ENCODE assay signal across 15 cellular contexts in the genomic region with DNA sequence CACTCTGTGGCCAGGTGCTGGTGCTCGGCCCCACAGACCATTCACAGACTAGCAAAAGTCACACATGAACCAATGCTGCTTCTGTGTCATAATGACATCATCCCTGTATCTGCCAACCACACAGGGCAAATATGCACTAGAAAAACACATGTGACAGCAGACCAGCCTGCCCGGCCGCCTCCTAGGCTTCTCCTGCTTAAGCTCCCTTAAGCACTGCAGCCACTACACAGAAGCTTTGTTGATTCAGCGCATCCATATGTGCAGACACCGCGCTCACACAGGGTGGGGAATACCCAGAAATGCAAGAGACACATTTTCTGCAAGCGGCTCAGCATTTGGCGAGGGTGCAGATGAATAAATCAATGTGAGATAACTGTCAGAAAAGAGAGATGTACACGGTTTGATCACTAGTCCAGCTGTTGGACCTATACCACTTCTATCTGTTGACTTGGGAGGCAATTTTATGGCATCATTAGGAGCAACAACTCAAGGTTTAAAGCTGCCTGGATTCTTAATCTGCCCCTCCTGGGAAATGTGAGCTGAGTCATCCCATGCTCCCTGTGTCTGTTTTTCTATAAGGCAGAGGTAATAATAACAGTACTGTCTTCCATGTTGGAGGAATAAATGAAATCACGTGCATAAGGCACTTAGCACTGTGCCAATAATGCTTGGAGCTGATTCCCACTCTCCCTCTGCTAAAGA. TPM values are rescaled to one million over a fixed set of nuclear protein-coding genes. Genes with fewer than 3 reads are reported as not detected.
A peak's percentile ranks its signal among the peaks of the same experiment; 100 is the strongest.
DNase-seq lines count a peak whose midpoint lies in the region; FAIRE-seq and TF ChIP-seq lines count a peak whose summit lies in the region.
"Had no signal": no experiment of that assay in that cellular context is flagged by ENCODE, and none has a peak within 500 bp of the region (broad histone marks: within the 10 kb centered on the region; RNA-seq: fewer than 3 reads in every experiment).

No MANE protein-coding gene starts in this region.

- no peaks in the 10 kb centered on the region for H3K27me3 Mint-ChIP-seq in activated CD4-positive, alpha-beta memory T cell treated with anti-CD3 and anti-CD28 coated beads for 36 hours

- H3K36me3 Mint-ChIP-seq in activated CD4-positive, alpha-beta memory T cell treated with anti-CD3 and anti-CD28 coated beads for 36 hours: no peaks in the 10 kb centered on the region
- H3K36me3 Mint-ChIP-seq: CD8-positive, alpha-beta T cell had no signal

- no peaks in the 10 kb centered on the region for H3K79me1 ChIP-seq in mesendoderm (ENCODE audit: low read length)

- H3K36me3 ChIP-seq in bronchial epithelial cell (ENCODE audit: control insufficient read depth, insufficient read depth, low read length) (no peaks in the 10 kb centered on the region), muscle layer of colon (ENCODE audit: insufficient read depth, low read length) (peaks cover 15% of the 10 kb centered on the region), mesendoderm (ENCODE audit: control insufficient read depth, insufficient read depth, low read length) (no peaks in the 10 kb centered on the region)
- H3K36me3 ChIP-seq: vagina had no signal

- TF ChIP-seq CTCF in bronchial epithelial cell (IDR thresholded peaks at IDR 0.05; ENCODE audit: insufficient read depth, low read length, severe bottlenecking): no peak

- H3K9ac ChIP-seq in muscle layer of colon (ENCODE audit: low read length) (no peak overlapping the region), mesendoderm (ENCODE audit: low read length) (no peak overlapping the region)

- H2AK5ac ChIP-seq in mesendoderm (ENCODE audit: low read length): no peak overlapping the region

- H3K9me3 Mint-ChIP-seq in activated CD4-positive, alpha-beta memory T cell treated with anti-CD3 and anti-CD28 coated beads for 36 hours: no peaks in the 10 kb centered on the region
- H3K9me3 Mint-ChIP-seq: CD8-positive, alpha-beta T cell had no signal

- no peak overlapping the region for H3K4me3 Mint-ChIP-seq in activated CD4-positive, alpha-beta memory T cell treated with anti-CD3 and anti-CD28 coated beads for 36 hours
- H3K4me3 Mint-ChIP-seq: CD8-positive, alpha-beta T cell had no signal

- no peak overlapping the region for H3K4ac ChIP-seq in mesendoderm (ENCODE audit: low read depth, low read length)

- no peak overlapping the region for H2BK120ac ChIP-seq in mesendoderm (ENCODE audit: low read depth, low read length)

- H3K79me2 ChIP-seq in mesendoderm (ENCODE audit: control insufficient read depth, insufficient read depth, low read length): no peaks in the 10 kb centered on the region

- H2BK15ac ChIP-seq in mesendoderm (replicated peaks; ENCODE audit: low read depth): no peak overlapping the region

- H3K4me3 ChIP-seq in bronchial epithelial cell (ENCODE audit: low read depth, low read length): no peak overlapping the region
- H3K4me3 ChIP-seq in muscle layer of colon (ENCODE audit: low read depth in 1 of 2, low read length in 2 of 2): no peak overlapping the region
- H3K4me3 ChIP-seq in mesendoderm (ENCODE audit: low read length): no peak overlapping the region
- H3K4me3 ChIP-seq: vagina had no signal

- no peak overlapping the region for H3K18ac ChIP-seq in mesendoderm (ENCODE audit: low read length)

- H3K27ac ChIP-seq in muscle layer of colon (ENCODE audit: low read depth, low read length): peak overlapping the region; percentile 62
- H3K27ac ChIP-seq in substantia nigra (ENCODE audit: low read depth, low read length, poor library complexity, severe bottlenecking): no peak overlapping the region
- H3K27ac ChIP-seq in mesendoderm (ENCODE audit: low read depth, low read length): no peak overlapping the region
- H3K27ac ChIP-seq: vagina had no signal

- CTCF ChIA-PET in activated CD4-positive, alpha-beta memory T cell treated with anti-CD3 and anti-CD28 coated beads for 36 hours (lab: Charles Lee): no interaction called here

- H3K4me1 Mint-ChIP-seq in activated CD4-positive, alpha-beta memory T cell treated with anti-CD3 and anti-CD28 coated beads for 36 hours (ENCODE audit: low read depth): no peaks in the 10 kb centered on the region

- no peak overlapping the region for H3K27ac Mint-ChIP-seq in activated CD4-positive, alpha-beta memory T cell treated with anti-CD3 and anti-CD28 coated beads for 36 hours
- H3K27ac Mint-ChIP-seq: CD8-positive, alpha-beta T cell had no signal

- H3K4me2 ChIP-seq in mesendoderm (ENCODE audit: low read length): no peak overlapping the region

- WGBS in mesendoderm (ENCODE audit: extremely low coverage, insufficient coverage, low lambda C conversion rate): no CpG with 5 or more reads among the region's 10 CpGs

- DNase-seq in AG20443 (ENCODE audit: low spot score) (peak; percentile 80), HS-5 (ENCODE audit: low read depth) (peak; percentile 64), bronchial epithelial cell (ENCODE audit: low read depth) (peak; percentile 29), substantia nigra (lab: John Stamatoyannopoulos, UW) (no peak), mesendoderm (no peak), NCI-H2227 (lab: John Stamatoyannopoulos, UW; ENCODE audit: unreplicated experiment) (no peak)
- DNase-seq in activated CD4-positive, alpha-beta memory T cell treated with anti-CD3 and anti-CD28 coated beads for 36 hours: no peak
- DNase-seq: activated CD4-positive, alpha-beta T cell treated with anti-CD3 and anti-CD28 coated beads, Interleukin-2, amount 50 U/mL, for 1 hour; activated naive CD4-positive, alpha-beta T cell treated with Interleukin-2 at 50 U/mL for 16 hours; CD8-positive, alpha-beta T cell; NCI-H69; T-helper 1 cell had no signal

- H3K56ac ChIP-seq in mesendoderm (ENCODE audit: low read length): no peak overlapping the region

- H3K4me1 ChIP-seq in muscle layer of colon (ENCODE audit: insufficient read depth, low read length): peaks cover 63% of the 10 kb centered on the region
- H3K4me1 ChIP-seq in mesendoderm (ENCODE audit: control insufficient read depth, low read depth, low read length): no peaks in the 10 kb centered on the region
- H3K4me1 ChIP-seq: vagina had no signal

- intact Hi-C loops in activated CD4-positive, alpha-beta memory T cell treated with anti-CD3 and anti-CD28 coated beads for 36 hours (cut with micrococcal nuclease): no loop called here

- no peak overlapping the region for H2BK5ac ChIP-seq in mesendoderm (ENCODE audit: low read length)

- H4K5ac ChIP-seq in mesendoderm (ENCODE audit: low read length): no peak overlapping the region

- POLR2A ChIA-PET in activated CD4-positive, alpha-beta memory T cell treated with anti-CD3 and anti-CD28 coated beads for 36 hours (lab: Charles Lee): no interaction called here

- no peaks in the 10 kb centered on the region for H3K27me3 ChIP-seq in bronchial epithelial cell (ENCODE audit: control insufficient read depth, insufficient read depth, low read length)
- H3K27me3 ChIP-seq in muscle layer of colon (ENCODE audit: control insufficient read depth in 1 of 2, insufficient read depth in 2 of 2, low read length in 2 of 2): no peaks in the 10 kb centered on the region
- H3K27me3 ChIP-seq in mesendoderm (ENCODE audit: insufficient read depth, low read length, poor library complexity): no peaks in the 10 kb centered on the region
- H3K27me3 ChIP-seq: vagina had no signal

- peak; percentile 64 for FAIRE-seq in bronchial epithelial cell (lab: Jason Lieb, UNC)
- FAIRE-seq: GM12891 had no signal

- H4K8ac ChIP-seq in mesendoderm (ENCODE audit: low read depth, low read length): no peak overlapping the region

- H3K9me3 ChIP-seq in muscle layer of colon (ENCODE audit: low read length): no peaks in the 10 kb centered on the region
- H3K9me3 ChIP-seq: vagina had no signal

- no peak overlapping the region for H3K23ac ChIP-seq in mesendoderm (ENCODE audit: low read length)

RNA-seq across cellular contexts. Expression of a gene that starts 33.4 kb away (rescaled TPM):
- total RNA-seq in bronchial epithelial cell: under 0.01 and 0.26 TPM in 2 replicates
- total RNA-seq in activated CD4-positive, alpha-beta memory T cell treated with anti-CD3 and anti-CD28 coated beads for 36 hours: not detected
- polyA plus RNA-seq in mesendoderm (2013, experiment 1 of 2): 0.66 TPM
- 0.63 TPM for polyA plus RNA-seq in mesendoderm (2013, experiment 2 of 2)
- total RNA-seq: CD8-positive, alpha-beta T cell had no signal

Comparison
In these comparisons a context has a peak if more than half of its experiments do, and no peak if none do; other contexts are left out.
1. DNase-seq: peak in AG20443 (single experiment), HS-5 (single experiment) and bronchial epithelial cell (single experiment); none in substantia nigra (0 of 49), activated CD4-positive, alpha-beta memory T cell treated with anti-CD3 and anti-CD28 coated beads for 36 hours (single experiment), mesendoderm (single experiment) and NCI-H2227 (single experiment).